Comparison of ENCODE assay signal across 13 cellular contexts in genomic region chr1:4730078-4730477, GRCh38.
A peak's percentile ranks its signal among the peaks of the same experiment; 100 is the strongest.
DNase-seq lines count a peak whose midpoint lies in the region; TF ChIP-seq lines count a peak whose summit lies in the region.
"Had no signal": no experiment of that assay in that cellular context is flagged by ENCODE, and none has a peak within 500 bp of the region (broad histone marks: within the 10 kb centered on the region; RNA-seq: fewer than 3 reads in every experiment).

No MANE protein-coding gene starts in this region.

- no peaks in the 10 kb centered on the region for H3K79me2 ChIP-seq in Karpas-422 (ENCODE audit: low read length)
- no peaks in the 10 kb centered on the region for H3K79me2 ChIP-seq in hepatocyte

- H2AFZ ChIP-seq in Karpas-422 (ENCODE audit: low read length) (no peak overlapping the region), hepatocyte (no peak overlapping the region)

- no peaks in the 10 kb centered on the region for H3K9me3 Mint-ChIP-seq in endodermal cell
- no peaks in the 10 kb centered on the region for H3K9me3 Mint-ChIP-seq in nephron progenitor cell

- H3K27ac ChIP-seq in endodermal cell (ENCODE audit: low read depth, low read length), result no peak overlapping the region
- H3K27ac ChIP-seq in vagina, result peak overlapping the region; percentile 52
- H3K27ac ChIP-seq in Karpas-422 (ENCODE audit: low read length), result no peak overlapping the region
- no peak overlapping the region for H3K27ac ChIP-seq in hepatocyte
- H3K27ac ChIP-seq: A549 had no signal

- 90 to 92% methylated on average over 2 to 12 of the region's 12 CpGs for WGBS in endodermal cell (ENCODE audit: insufficient coverage in 1 of 2, insufficient read length in 1 of 2), 2 experiments
- WGBS in hepatocyte (ENCODE audit: low lambda C conversion rate, missing lambda C conversion rate), result 64% methylated on average over 12 of the region's 12 CpGs

- DNase-seq in LNCaP clone FGC (ENCODE audit: low read depth), result peak; percentile 96
- no peak for DNase-seq in endodermal cell
- no peak for DNase-seq in nephron progenitor cell
- no peak for DNase-seq in vagina (ENCODE audit: extremely low spot score in 2 of 2)
- DNase-seq in NCI-H524 treated with DMSO at 0.1 percent for 48 hours (lab: John Stamatoyannopoulos, UW), result no peak
- no peak for DNase-seq in Karpas-422
- no peak for DNase-seq in hepatocyte (ENCODE audit: low spot score)
- DNase-seq: CD4-positive, CD25-positive, alpha-beta regulatory T cell; DMS53; GF-D8; HCEC 1CT; HFFc6 had no signal

- H3K4me3 Mint-ChIP-seq in endodermal cell, result no peak overlapping the region
- no peak overlapping the region for H3K4me3 Mint-ChIP-seq in nephron progenitor cell
- H3K4me3 Mint-ChIP-seq: CD4-positive, CD25-positive, alpha-beta regulatory T cell; HFFc6 had no signal

- H4K20me1 ChIP-seq in Karpas-422 (ENCODE audit: insufficient read depth, low read depth, low read length) (no peaks in the 10 kb centered on the region), hepatocyte (ENCODE audit: insufficient read depth, poor library complexity, severe bottlenecking) (no peaks in the 10 kb centered on the region)

- no peak for TF ChIP-seq POLR2A in vagina (IDR thresholded peaks at IDR 0.05)

- H3K36me3 Mint-ChIP-seq in endodermal cell (ENCODE audit: low read depth) (peaks cover 10% of the 10 kb centered on the region), nephron progenitor cell (ENCODE audit: low read depth) (no peaks in the 10 kb centered on the region)
- H3K36me3 Mint-ChIP-seq: CD4-positive, CD25-positive, alpha-beta regulatory T cell had no signal

- H3K36me3 ChIP-seq in endodermal cell (ENCODE audit: control insufficient read depth, insufficient read depth, low read length) (peaks cover 17% of the 10 kb centered on the region), vagina (no peaks in the 10 kb centered on the region), Karpas-422 (ENCODE audit: insufficient read depth, low read length) (no peaks in the 10 kb centered on the region), hepatocyte (replicated peaks; ENCODE audit: insufficient read depth, low read depth) (no peaks in the 10 kb centered on the region)

- H3K4me1 Mint-ChIP-seq in endodermal cell, result peaks cover 15% of the 10 kb centered on the region
- H3K4me1 Mint-ChIP-seq in nephron progenitor cell, result peaks cover 69% of the 10 kb centered on the region
- H3K4me1 Mint-ChIP-seq: CD4-positive, CD25-positive, alpha-beta regulatory T cell had no signal

- H3K4me3 ChIP-seq in LNCaP clone FGC (ENCODE audit: low read depth, low read length), result no peak overlapping the region
- H3K4me3 ChIP-seq in endodermal cell (ENCODE audit: low read length), result no peak overlapping the region
- H3K4me3 ChIP-seq in vagina, result no peak overlapping the region
- no peak overlapping the region for H3K4me3 ChIP-seq in Karpas-422 (ENCODE audit: low read length)
- H3K4me3 ChIP-seq in hepatocyte, result no peak overlapping the region
- H3K4me3 ChIP-seq: A549 had no signal

- H3K4me2 ChIP-seq in Karpas-422 (ENCODE audit: low read depth, low read length, poor library complexity, severe bottlenecking) (no peak overlapping the region), hepatocyte (no peak overlapping the region)
- H3K4me2 ChIP-seq: A549 had no signal

- TF ChIP-seq CTCF in LNCaP clone FGC (IDR thresholded peaks at IDR 0.05; ENCODE audit: control insufficient read depth, extremely low read depth, insufficient read depth) (no peak), endodermal cell (conservative IDR thresholded peaks at IDR 0.05) (no peak), nephron progenitor cell (IDR thresholded peaks at IDR 0.05) (no peak), vagina (IDR thresholded peaks at IDR 0.05) (no peak), hepatocyte (IDR thresholded peaks at IDR 0.05; ENCODE audit: poor library complexity) (no peak)

- H3K9ac ChIP-seq in endodermal cell (ENCODE audit: extremely low read depth, low read length, poor library complexity, severe bottlenecking) (no peak overlapping the region), Karpas-422 (ENCODE audit: low read length) (no peak overlapping the region)

- H3K4me1 ChIP-seq in endodermal cell (ENCODE audit: control insufficient read depth, insufficient read depth, low read length) (no peaks in the 10 kb centered on the region), vagina (no peaks in the 10 kb centered on the region), Karpas-422 (ENCODE audit: low read length) (peaks cover 2% of the 10 kb centered on the region), hepatocyte (ENCODE audit: insufficient read depth) (no peaks in the 10 kb centered on the region)
- H3K4me1 ChIP-seq: A549 had no signal

- intact Hi-C loops in vagina (cut with DNase I), result no loop called here

- H3K27ac Mint-ChIP-seq in endodermal cell (peak overlapping the region; percentile 38), nephron progenitor cell (peak overlapping the region; percentile 57)
- H3K27ac Mint-ChIP-seq: CD4-positive, CD25-positive, alpha-beta regulatory T cell; HFFc6 had no signal

- H3K9me3 ChIP-seq in endodermal cell (ENCODE audit: control insufficient read depth, low read length) (no peaks in the 10 kb centered on the region), vagina (no peaks in the 10 kb centered on the region), Karpas-422 (ENCODE audit: low read length) (no peaks in the 10 kb centered on the region), hepatocyte (ENCODE audit: low read depth) (no peaks in the 10 kb centered on the region)
- H3K9me3 ChIP-seq: A549 had no signal

- H3K27me3 ChIP-seq in endodermal cell (ENCODE audit: control insufficient read depth, insufficient read depth, low read length, poor library complexity, severe bottlenecking) (no peaks in the 10 kb centered on the region), vagina (no peaks in the 10 kb centered on the region), Karpas-422 (ENCODE audit: low read length) (no peaks in the 10 kb centered on the region), hepatocyte (no peaks in the 10 kb centered on the region)

- no peaks in the 10 kb centered on the region for H3K9me2 ChIP-seq in Karpas-422 (replicated peaks; ENCODE audit: insufficient read depth, low read length)
- H3K9me2 ChIP-seq in hepatocyte (replicated peaks; ENCODE audit: insufficient read depth), result no peaks in the 10 kb centered on the region

- H3K27me3 Mint-ChIP-seq in endodermal cell (ENCODE audit: insufficient read depth), result no peaks in the 10 kb centered on the region
- H3K27me3 Mint-ChIP-seq in nephron progenitor cell (ENCODE audit: low read depth, poor library complexity), result peaks cover 4% of the 10 kb centered on the region
- H3K27me3 Mint-ChIP-seq: CD4-positive, CD25-positive, alpha-beta regulatory T cell had no signal
